ENCODE assay signal across 24 cellular contexts in genomic region chr15:66290518-66290917, GRCh38. TPM values are rescaled to one million over a fixed set of nuclear protein-coding genes. Genes with fewer than 3 reads are reported as not detected.
A peak's percentile ranks its signal among the peaks of the same experiment; 100 is the strongest.
DNase-seq lines count a peak whose midpoint lies in the region; ATAC-seq, FAIRE-seq and TF ChIP-seq lines count a peak whose summit lies in the region.
"Had no signal": no experiment of that assay in that cellular context is flagged by ENCODE, and none has a peak within 500 bp of the region (broad histone marks: within the 10 kb centered on the region; RNA-seq: fewer than 3 reads in every experiment).

No MANE protein-coding gene starts in this region.

- DNase-seq in NK-92 treated with Interleukin-12 subunit alpha and Interleukin-12 subunit beta, amount 100 ng/mL, for 24 hours (lab: John Stamatoyannopoulos, UW): peak; percentile 9
- DNase-seq in NK-92 (lab: John Stamatoyannopoulos, UW; ENCODE audit: unreplicated experiment) (no peak), immature natural killer cell (no peak), H54 (ENCODE audit: insufficient read length, low spot score) (no peak), NCI-H1694 (lab: John Stamatoyannopoulos, UW) (no peak)
- peak in 1 of 3 donors; percentile 38 for DNase-seq in CD4-positive, CD25-positive, alpha-beta regulatory T cell
- DNase-seq in T-helper 2 cell treated with Interferon-gamma antibody and Interleukin-4, amounts not matched to agents 5 μg/mL and 100 μg/mL, for 36 hours (ENCODE audit: low spot score): no peak
- DNase-seq: activated naive CD8-positive, alpha-beta T cell treated with anti-CD3 and anti-CD28 coated beads, Interleukin-2, amount 10 ng/mL, durations not matched to agents 7 days and 5 days; effector CD4-positive, alpha-beta T cell; foreskin fibroblast; heart left ventricle; left cardiac atrium; MV-4-11; NCI-H146; NCI-H510A had no signal

- peaks cover 29 to 43% (median 39%) of the 10 kb centered on the region in 4 donors for H3K4me1 Mint-ChIP-seq in CD4-positive, CD25-positive, alpha-beta regulatory T cell
- H3K4me1 Mint-ChIP-seq in T-helper 2 cell treated with Interferon-gamma antibody and Interleukin-4, amounts not matched to agents 5 μg/mL and 100 μg/mL, for 36 hours (ENCODE audit: low read depth): peaks cover 38% of the 10 kb centered on the region
- H3K4me1 Mint-ChIP-seq in immature natural killer cell: peaks cover 38 to 39% of the 10 kb centered on the region in 2 donors

- no peak for FAIRE-seq in H54 (lab: Jason Lieb, UNC)
- FAIRE-seq: A204.1, GM12892, RCC 7860 had no signal

- peaks cover 39% of the 10 kb centered on the region for H3K4me1 ChIP-seq in CD4-positive, CD25-positive, alpha-beta regulatory T cell (ENCODE audit: control insufficient read depth, insufficient read depth, low read length, poor library complexity, severe bottlenecking)

- no peaks in the 10 kb centered on the region for H3K27me3 ChIP-seq in CD4-positive, CD25-positive, alpha-beta regulatory T cell (ENCODE audit: control insufficient read depth, insufficient read depth, low read length)
- H3K27me3 ChIP-seq: heart left ventricle, SJSA1 had no signal

- TF ChIP-seq POLR2A in H54 (IDR thresholded peaks at IDR 0.05; ENCODE audit: low read depth, low read length): no peak

- H3K36me3 ChIP-seq in CD4-positive, CD25-positive, alpha-beta regulatory T cell (ENCODE audit: control insufficient read depth, insufficient read depth, low read length): no peaks in the 10 kb centered on the region
- H3K36me3 ChIP-seq: SJSA1 had no signal

- no peak for ATAC-seq in CD4-positive, CD25-positive, alpha-beta regulatory T cell (ENCODE audit: low read depth in 2 of 2)
- no peak for ATAC-seq in HG03135 (IDR thresholded peaks at IDR 0.05; ENCODE audit: unreplicated experiment)
- ATAC-seq: heart left ventricle, left cardiac atrium had no signal

- no peak overlapping the region for H3K27ac ChIP-seq in CD4-positive, CD25-positive, alpha-beta regulatory T cell (ENCODE audit: insufficient read depth, low read length, poor library complexity, severe bottlenecking)
- H3K27ac ChIP-seq: heart left ventricle, SJSA1 had no signal

- no peaks in the 10 kb centered on the region for H3K36me3 Mint-ChIP-seq in CD4-positive, CD25-positive, alpha-beta regulatory T cell
- peaks cover 9% of the 10 kb centered on the region for H3K36me3 Mint-ChIP-seq in T-helper 2 cell treated with Interferon-gamma antibody and Interleukin-4, amounts not matched to agents 5 μg/mL and 100 μg/mL, for 36 hours (ENCODE audit: low read depth)
- no peaks in the 10 kb centered on the region for H3K36me3 Mint-ChIP-seq in immature natural killer cell
- H3K36me3 Mint-ChIP-seq: activated naive CD8-positive, alpha-beta T cell treated with anti-CD3 and anti-CD28 coated beads, Interleukin-2, amount 10 ng/mL, durations not matched to agents 7 days and 5 days; memory B cell had no signal

- no peaks in the 10 kb centered on the region for H3K9me3 ChIP-seq in CD4-positive, CD25-positive, alpha-beta regulatory T cell (ENCODE audit: control insufficient read depth in 2 of 2, low read length in 2 of 2)
- H3K9me3 ChIP-seq: heart left ventricle, SJSA1 had no signal

- peak overlapping the region in 2 of 4 donors; percentile 14 to 33 for H3K4me3 Mint-ChIP-seq in CD4-positive, CD25-positive, alpha-beta regulatory T cell
- peak overlapping the region; percentile 6 for H3K4me3 Mint-ChIP-seq in T-helper 2 cell treated with Interferon-gamma antibody and Interleukin-4, amounts not matched to agents 5 μg/mL and 100 μg/mL, for 36 hours
- no peak overlapping the region for H3K4me3 Mint-ChIP-seq in immature natural killer cell
- H3K4me3 Mint-ChIP-seq: activated naive CD8-positive, alpha-beta T cell treated with anti-CD3 and anti-CD28 coated beads, Interleukin-2, amount 10 ng/mL, durations not matched to agents 7 days and 5 days; activated T-helper 1 cell treated with anti-CD3 and anti-CD28 coated beads, Interleukin-12 subunit alpha, Interleukin-12 subunit beta, Interleukin-2, Interleukin-4 antibody, amounts not matched to agents 30 ng/mL and 10 ng/mL and 1 ng/mL, durations not matched to agents 14 hours and 24 hours and 36 hours; memory B cell had no signal

- no peaks in the 10 kb centered on the region for H3K27me3 Mint-ChIP-seq in CD4-positive, CD25-positive, alpha-beta regulatory T cell
- H3K27me3 Mint-ChIP-seq in T-helper 2 cell treated with Interferon-gamma antibody and Interleukin-4, amounts not matched to agents 5 μg/mL and 100 μg/mL, for 36 hours (ENCODE audit: low read depth): no peaks in the 10 kb centered on the region
- H3K27me3 Mint-ChIP-seq in immature natural killer cell (ENCODE audit: low read depth in 3 of 3): peaks cover 2 to 5% (median 4%) of the 10 kb centered on the region in 3 donors
- H3K27me3 Mint-ChIP-seq: activated naive CD8-positive, alpha-beta T cell treated with anti-CD3 and anti-CD28 coated beads, Interleukin-2, amount 10 ng/mL, durations not matched to agents 7 days and 5 days; memory B cell had no signal

- peak overlapping the region; percentile 10 to 88 (median 85) for H3K27ac Mint-ChIP-seq in CD4-positive, CD25-positive, alpha-beta regulatory T cell
- no peak overlapping the region for H3K27ac Mint-ChIP-seq in T-helper 2 cell treated with Interferon-gamma antibody and Interleukin-4, amounts not matched to agents 5 μg/mL and 100 μg/mL, for 36 hours
- H3K27ac Mint-ChIP-seq in immature natural killer cell: peak overlapping the region in 4 of 6 donors; percentile 8 to 71 (median 19)
- H3K27ac Mint-ChIP-seq: activated naive CD8-positive, alpha-beta T cell treated with anti-CD3 and anti-CD28 coated beads, Interleukin-2, amount 10 ng/mL, durations not matched to agents 7 days and 5 days; activated T-helper 1 cell treated with anti-CD3 and anti-CD28 coated beads, Interleukin-12 subunit alpha, Interleukin-12 subunit beta, Interleukin-2, Interleukin-4 antibody, amounts not matched to agents 30 ng/mL and 10 ng/mL and 1 ng/mL, durations not matched to agents 14 hours and 24 hours and 36 hours; memory B cell had no signal

- H3K4me3 ChIP-seq in CD4-positive, CD25-positive, alpha-beta regulatory T cell (ENCODE audit: low read depth, low read length): no peak overlapping the region
- H3K4me3 ChIP-seq: heart left ventricle, SJSA1 had no signal

- H3K9me3 Mint-ChIP-seq in CD4-positive, CD25-positive, alpha-beta regulatory T cell: no peaks in the 10 kb centered on the region
- H3K9me3 Mint-ChIP-seq in T-helper 2 cell treated with Interferon-gamma antibody and Interleukin-4, amounts not matched to agents 5 μg/mL and 100 μg/mL, for 36 hours: no peaks in the 10 kb centered on the region
- no peaks in the 10 kb centered on the region for H3K9me3 Mint-ChIP-seq in immature natural killer cell
- H3K9me3 Mint-ChIP-seq: activated naive CD8-positive, alpha-beta T cell treated with anti-CD3 and anti-CD28 coated beads, Interleukin-2, amount 10 ng/mL, durations not matched to agents 7 days and 5 days; activated T-helper 1 cell treated with anti-CD3 and anti-CD28 coated beads, Interleukin-12 subunit alpha, Interleukin-12 subunit beta, Interleukin-2, Interleukin-4 antibody, amounts not matched to agents 30 ng/mL and 10 ng/mL and 1 ng/mL, durations not matched to agents 14 hours and 24 hours and 36 hours; memory B cell had no signal

RNA-seq across cellular contexts. Expression of gene DIS3L, which starts 2.9 kb away (rescaled TPM):
- total RNA-seq in CD4-positive, CD25-positive, alpha-beta regulatory T cell: 24.3 TPM
- 10 to 100 TPM; 23.4 to 35.9 (median 28.5) TPM for polyA plus RNA-seq in CD4-positive, CD25-positive, alpha-beta regulatory T cell
- polyA plus RNA-seq in immature natural killer cell: 10 to 100 TPM; 27.6 to 38.2 (median 27.8) TPM

RNA-seq across cellular contexts. Expression of gene MEGF11, which starts 37.0 kb away (rescaled TPM):
- total RNA-seq in CD4-positive, CD25-positive, alpha-beta regulatory T cell: not detected
- polyA plus RNA-seq in CD4-positive, CD25-positive, alpha-beta regulatory T cell: under 1 TPM in 3 of 4 donors, not detected in 1; 0.02 to 0.29 (median 0.21) TPM
- not detected for polyA plus RNA-seq in immature natural killer cell
- total RNA-seq: activated CD8-positive, alpha-beta memory T cell treated with anti-CD3 and anti-CD28 coated beads for 36 hours; activated naive CD8-positive, alpha-beta T cell treated with anti-CD3 and anti-CD28 coated beads, Interleukin-2, amount 10 ng/mL, durations not matched to agents 7 days and 5 days; activated T-helper 1 cell treated with anti-CD3 and anti-CD28 coated beads, Interleukin-12 subunit alpha, Interleukin-12 subunit beta, Interleukin-2, Interleukin-4 antibody, amounts not matched to agents 30 ng/mL and 10 ng/mL and 1 ng/mL, durations not matched to agents 14 hours and 24 hours and 36 hours; chondrocyte; heart left ventricle; left cardiac atrium had no signal
